ENCODE assay signal across 8 cellular contexts in genomic region chr7:87058739-87059524, GRCh38. TPM values are rescaled to one million over a fixed set of nuclear protein-coding genes. Genes with fewer than 3 reads are reported as not detected.
DNase-seq lines count a peak whose midpoint lies in the region; ATAC-seq and TF ChIP-seq lines count a peak whose summit lies in the region.

No MANE protein-coding gene starts in this region.

- in situ Hi-C loops in mammary epithelial cell (cut with MboI; ENCODE audit: low sequenced_read_pairs in 2 of 2) = no loop called here

- H3K27ac Mint-ChIP-seq in CD14-positive monocyte = peak overlapping the region in 1 of 7 donors; percentile 46

- peak overlapping the region; percentile 76 to 89 for H3K4me3 Mint-ChIP-seq in CD14-positive monocyte

- H4K20me1 ChIP-seq in mammary epithelial cell (ENCODE audit: insufficient read depth, low read length) = no peaks in the 10 kb centered on the region

- H3K9me3 ChIP-seq in mammary epithelial cell (replicated peaks; ENCODE audit: insufficient read depth, low read length) = no peaks in the 10 kb centered on the region

- DNase-seq in CD14-positive monocyte (ENCODE audit: low spot score) = no peak
- DNase-seq in RWPE1 (ENCODE audit: low spot score) = peak; percentile 34
- no peak for DNase-seq in mammary epithelial cell
- peak; percentile 23 for DNase-seq in kidney tubule cell (ENCODE audit: low spot score)
- peak; percentile 33 for DNase-seq in stimulated activated CD8-positive, alpha-beta memory T cell treated with anti-CD3 and anti-CD28 coated beads, Interleukin-4, amount 100 ng/mL, for 48 hours
- DNase-seq in CD1c-positive myeloid dendritic cell (ENCODE audit: extremely low spot score) = no peak

- ATAC-seq in GM19025 (IDR thresholded peaks at IDR 0.05; ENCODE audit: low read depth, unreplicated experiment) (peak; percentile 37), HG03196 (IDR thresholded peaks at IDR 0.05; ENCODE audit: unreplicated experiment) (peak; percentile 45)

- POLR2A ChIA-PET in RWPE1 (lab: Yijun Ruan, JAX; ENCODE audit: low non-redundant PET) = no interaction called here

- dilution Hi-C loops in mammary epithelial cell (cut with HindIII; ENCODE audit: low sequenced_read_pairs) = no loop called here

- peaks cover 12% of the 10 kb centered on the region for H3K4me1 Mint-ChIP-seq in CD14-positive monocyte

- no peaks in the 10 kb centered on the region for H3K36me3 Mint-ChIP-seq in CD14-positive monocyte

- no peaks in the 10 kb centered on the region for H3K27me3 ChIP-seq in mammary epithelial cell (ENCODE audit: insufficient read depth, low read length)

- CTCF ChIA-PET in RWPE1 (lab: Yijun Ruan, JAX) (interaction anchor here (0.6 to 1.9 kb wide), 4 partner anchors 90 to 133 kb away, joined by 3 to 7 read pairs (median 3); partner anchors contain the start of gene DMTF1), mammary epithelial cell (lab: Charles Lee; ENCODE audit: low non-redundant PET) (no interaction called here)

- peak overlapping the region; percentile 65 for H3K27ac ChIP-seq in RWPE1
- no peak overlapping the region for H3K27ac ChIP-seq in mammary epithelial cell (ENCODE audit: insufficient read depth, low read depth, low read length)

- H3K9me3 Mint-ChIP-seq in CD14-positive monocyte = peaks cover 0 to 6% (median 0%) of the 10 kb centered on the region in 7 donors

- peak overlapping the region; percentile 97 for H3K4me2 ChIP-seq in mammary epithelial cell (ENCODE audit: insufficient read depth, low read depth, low read length)

- no peaks in the 10 kb centered on the region for H3K36me3 ChIP-seq in mammary epithelial cell (ENCODE audit: insufficient read depth, low read length)

- H3K4me1 ChIP-seq in mammary epithelial cell (ENCODE audit: insufficient read depth, low read length) = peaks cover 6% of the 10 kb centered on the region

- H3K4me3 ChIP-seq in mammary epithelial cell (replicated peaks in 1 of 3; ENCODE audit: insufficient read depth in 1 of 3, low read depth in 2 of 3, low read length in 3 of 3) = peak overlapping the region; percentile 29 to 59 (median 46)

- no peak overlapping the region for H3K9ac ChIP-seq in mammary epithelial cell (ENCODE audit: insufficient read depth, low read length)

- intact Hi-C loops in CD14-positive monocyte (cut with micrococcal nuclease) (no loop called here), mammary epithelial cell (cut with micrococcal nuclease) (loop anchor here (2.0 to 5.0 kb wide), 2 partner anchors 93 to 120 kb away; partner anchors contain the start of gene DMTF1)

- TF ChIP-seq CTCF in CD14-positive monocyte (IDR thresholded peaks at IDR 0.05) (no peak), RWPE1 (conservative IDR thresholded peaks at IDR 0.05; ENCODE audit: low read depth) (no peak), mammary epithelial cell (conservative IDR thresholded peaks at IDR 0.05 in 1 of 2, IDR thresholded peaks at IDR 0.05 in 1 of 2; ENCODE audit: extremely low read depth in 1 of 2, insufficient read depth in 1 of 2, low read depth in 1 of 2, low read length in 2 of 2) (no peak)

- BruUV-seq in mammary epithelial cell (replicated peaks; lab: Mats Ljungman, UMichigan) = no TSS peak

- H3K79me2 ChIP-seq in mammary epithelial cell (ENCODE audit: insufficient read depth, low read length) = no peaks in the 10 kb centered on the region

- WGBS in mammary epithelial cell (ENCODE audit: low coverage, missing lambda C conversion rate) = 12% methylated on average over 12 of the region's 40 CpGs

- H3K27me3 Mint-ChIP-seq in CD14-positive monocyte (ENCODE audit: low read depth in 3 of 3) = peaks cover 21 to 23% (median 21%) of the 10 kb centered on the region in 3 donors

- peak overlapping the region; percentile 87 for H2AFZ ChIP-seq in mammary epithelial cell (ENCODE audit: low read depth, low read length)

RNA-seq across cellular contexts. Expression of gene ELAPOR2, which starts 0.5 kb away (rescaled TPM):
- polyA plus RNA-seq in CD14-positive monocyte (not detected), mammary epithelial cell (0.07 TPM)
- 10 to 100 TPM in 1 of 2 donors, 1 to 10 TPM in 1; 3.5 to 24.3 TPM for total RNA-seq in mammary epithelial cell
- not detected for polyA minus RNA-seq in mammary epithelial cell

Comparison
In these comparisons a context has a peak if more than half of its experiments do, and no peak if none do; other contexts are left out.
1. DNase-seq: peak in RWPE1 (single experiment), kidney tubule cell (single experiment) and stimulated activated CD8-positive, alpha-beta memory T cell treated with anti-CD3 and anti-CD28 coated beads, Interleukin-4, amount 100 ng/mL, for 48 hours (single experiment); none in CD14-positive monocyte (single experiment), mammary epithelial cell (single experiment) and CD1c-positive myeloid dendritic cell (single experiment).